1 cellular context compared by ENCODE assay signal in genomic region chr7:8214162-8214897, GRCh38.
TF ChIP-seq lines count a peak whose summit lies in the region.

No MANE protein-coding gene starts in this region.

TF ChIP-seq in HEK293, 187 proteins besides CTCF, POLR2A, EP300 and RAD21 (continued from another document):
- TF ChIP-seq PRDM6 (tag by site-specific recombination; IDR thresholded peaks at IDR 0.05) (no peak), ZBTB7A (tag by site-specific recombination; IDR thresholded peaks at IDR 0.05; ENCODE audit: low read depth) (no peak), ZNF169 (tag by site-specific recombination; IDR thresholded peaks at IDR 0.05) (no peak), ZNF449 (tag by site-specific recombination; IDR thresholded peaks at IDR 0.05) (no peak), SP2 (tag by site-specific recombination; IDR thresholded peaks at IDR 0.05) (no peak), ZFP37 (tag by site-specific recombination; IDR thresholded peaks at IDR 0.05) (no peak), TRIM28 (IDR thresholded peaks at IDR 0.05; ENCODE audit: borderline replicate concordance, low read length) (0 out of 2 replicates have a peak, but pooled peaks have one; percentile 16), ZNF514 (tag by site-specific recombination; IDR thresholded peaks at IDR 0.05) (no peak), IKZF3 (tag by site-specific recombination; IDR thresholded peaks at IDR 0.05) (no peak), BCL6B (tag by site-specific recombination; IDR thresholded peaks at IDR 0.05) (0 out of 2 replicates have a peak, but pooled peaks have one; percentile 25), ZBTB1 (tag by site-specific recombination; IDR thresholded peaks at IDR 0.05) (no peak), PRDM10 (tag by site-specific recombination; IDR thresholded peaks at IDR 0.05) (no peak), ZNF354C (tag by site-specific recombination; IDR thresholded peaks at IDR 0.05; ENCODE audit: borderline replicate concordance, low read depth) (no peak), BCL11A (tag by site-specific recombination; IDR thresholded peaks at IDR 0.05; ENCODE audit: low read depth) (no peak), KLF7 (tag by site-specific recombination; IDR thresholded peaks at IDR 0.05; ENCODE audit: borderline replicate concordance) (no peak), ZNF654 (tag by site-specific recombination; IDR thresholded peaks at IDR 0.05; ENCODE audit: low read depth) (no peak), ZFP69B (tag by site-specific recombination; IDR thresholded peaks at IDR 0.05) (0 out of 2 replicates have a peak, but pooled peaks have one; percentile 56), ZEB2 (tag by site-specific recombination; IDR thresholded peaks at IDR 0.05) (0 out of 2 replicates have a peak, but pooled peaks have one; percentile 7), ZNF138 (tag by site-specific recombination; IDR thresholded peaks at IDR 0.05; ENCODE audit: borderline replicate concordance) (no peak), ZNF513 (tag by site-specific recombination; IDR thresholded peaks at IDR 0.05) (no peak), SETDB1 (IDR thresholded peaks at IDR 0.05; ENCODE audit: insufficient read length, low read length) (no peak), ZBTB44 (tag by site-specific recombination; IDR thresholded peaks at IDR 0.05) (no peak), ZSCAN16 (tag by site-specific recombination; IDR thresholded peaks at IDR 0.05) (no peak), ZNF560 (tag by site-specific recombination; IDR thresholded peaks at IDR 0.05; ENCODE audit: borderline replicate concordance) (no peak), ZSCAN5A (tag by site-specific recombination; IDR thresholded peaks at IDR 0.05) (no peak), REPIN1 (tag by site-specific recombination; IDR thresholded peaks at IDR 0.05; ENCODE audit: low read depth) (no peak), ZXDB (tag by site-specific recombination; IDR thresholded peaks at IDR 0.05) (no peak)
TF ChIP-seq in HEK293: peak in this region for 7.
